20 cellular contexts compared by ENCODE assay signal in the genomic region with DNA sequence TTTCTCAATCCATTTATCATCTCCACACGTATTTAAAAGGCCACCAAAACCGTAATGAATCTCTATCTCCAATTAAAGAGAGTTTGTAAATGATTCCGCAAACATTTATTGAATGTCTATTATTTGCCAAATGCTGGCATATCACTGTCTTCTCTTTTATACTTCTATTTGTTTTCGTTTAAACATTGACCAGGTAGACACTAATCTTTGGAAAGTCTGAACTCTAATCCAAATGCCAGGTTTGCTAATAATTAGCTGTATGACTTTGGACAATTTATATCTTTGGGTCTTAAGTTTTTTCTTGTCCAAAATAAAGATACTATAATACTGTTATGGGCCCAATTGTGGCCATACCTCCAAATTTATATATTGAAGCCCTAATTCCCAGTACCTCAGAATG.
DNase-seq lines count a peak whose midpoint lies in the region; ATAC-seq, FAIRE-seq and TF ChIP-seq lines count a peak whose summit lies in the region.
"Had no signal": no experiment of that assay in that cellular context is flagged by ENCODE, and none has a peak within 500 bp of the region (broad histone marks: within the 10 kb centered on the region; RNA-seq: fewer than 3 reads in every experiment).

No MANE protein-coding gene starts in this region.

- no peak for ATAC-seq in A549
- ATAC-seq in left lobe of liver: peak; percentile 88
- ATAC-seq in right lobe of liver: peak; percentile 76 to 93 (median 85)
- no peak for ATAC-seq in GM19467 (IDR thresholded peaks at IDR 0.05; ENCODE audit: unreplicated experiment)
- ATAC-seq: CD8-positive, alpha-beta T cell had no signal

- no peaks in the 10 kb centered on the region for H3K27me3 ChIP-seq in right lobe of liver
- H3K27me3 ChIP-seq: BLaER1 had no signal

- H3K4me3 ChIP-seq in A549: no peak overlapping the region
- no peak overlapping the region for H3K4me3 ChIP-seq in right lobe of liver
- H3K4me3 ChIP-seq: BLaER1, HAP-1 had no signal

- no peak for TF ChIP-seq CTCF in A549 (IDR thresholded peaks at IDR 0.05)
- no peak for TF ChIP-seq CTCF in right lobe of liver (IDR thresholded peaks at IDR 0.05)

- FAIRE-seq in A549 (lab: Jason Lieb, UNC): no peak
- FAIRE-seq: G401.6, GM12892, GM19239, H54 had no signal

- peaks cover 4% of the 10 kb centered on the region; the same call in 1 of the 3 replicates for H3K4me1 ChIP-seq in A549
- peaks cover 0 to 14% (median 5%) of the 10 kb centered on the region in 4 donors for H3K4me1 ChIP-seq in right lobe of liver
- H3K4me1 ChIP-seq: BLaER1, HAP-1 had no signal

- POLR2A ChIA-PET in A549 (lab: Yijun Ruan, JAX): no interaction called here

- H3K27ac ChIP-seq in A549 (no peak overlapping the region), right lobe of liver (no peak overlapping the region)
- H3K27ac ChIP-seq: BLaER1, C4-2B had no signal

- H3K4me2 ChIP-seq in A549: peak overlapping the region; percentile 48
- H3K4me2 ChIP-seq: BLaER1 had no signal

- no peaks in the 10 kb centered on the region for H3K9me3 ChIP-seq in A549
- H3K9me3 ChIP-seq in right lobe of liver: no peaks in the 10 kb centered on the region
- H3K9me3 ChIP-seq: BLaER1, Caco-2, HAP-1 had no signal

- TF ChIP-seq EP300 in A549 (IDR thresholded peaks at IDR 0.05): no peak

- DNase-seq in A549 (ENCODE audit: low read depth in 1 of 2, low spot score in 1 of 2) (no peak), left lobe of liver (ENCODE audit: low spot score) (no peak), right lobe of liver (no peak), NCI-H128 (lab: John Stamatoyannopoulos, UW; ENCODE audit: unreplicated experiment) (no peak), NCI-H1092 treated with DMSO at 0.1 percent for 48 hours (lab: John Stamatoyannopoulos, UW) (no peak)
- DNase-seq: Caco-2; CD4-positive, CD25-positive, alpha-beta regulatory T cell; CD8-positive, alpha-beta T cell; DMS153; DND-41; GOT3; HFFc6 had no signal

- intact Hi-C loops in right lobe of liver (cut with DNase I): no loop called here

- no peak for TF ChIP-seq RAD21 in A549 (conservative IDR thresholded peaks at IDR 0.05 in 1 of 2, IDR thresholded peaks at IDR 0.05 in 1 of 2)

- TF ChIP-seq POLR2A in A549 (IDR thresholded peaks at IDR 0.05; ENCODE audit: low read length) (no peak), right lobe of liver (IDR thresholded peaks at IDR 0.05) (no peak)

- CTCF ChIA-PET in A549 (lab: Yijun Ruan, JAX): no interaction called here

- WGBS in A549 (ENCODE audit: missing lambda C conversion rate): 19% methylated on average over 4 of the region's 4 CpGs
- 26% methylated on average over 4 of the region's 4 CpGs for WGBS in right lobe of liver (ENCODE audit: insufficient coverage, low coverage, low lambda C conversion rate, missing lambda C conversion rate)

- no peaks in the 10 kb centered on the region for H3K36me3 ChIP-seq in right lobe of liver
- H3K36me3 ChIP-seq: BLaER1, HAP-1 had no signal

TF ChIP-seq in A549, 52 proteins besides CTCF, POLR2A, EP300 and RAD21:
- TF ChIP-seq PHF8 (IDR thresholded peaks at IDR 0.05; ENCODE audit: borderline replicate concordance, low read depth) (no peak), ZNF302 (CRISPR knock-in tag; IDR thresholded peaks at IDR 0.05) (no peak), SMC3 (IDR thresholded peaks at IDR 0.05) (no peak), GATA3 (IDR thresholded peaks at IDR 0.05; ENCODE audit: borderline replicate concordance) (no peak), HOXB13 (CRISPR knock-in tag; IDR thresholded peaks at IDR 0.05; ENCODE audit: low read depth) (no peak), HES2 (IDR thresholded peaks at IDR 0.05) (no peak), FOSB (CRISPR knock-in tag; IDR thresholded peaks at IDR 0.05) (no peak), JUNB (IDR thresholded peaks at IDR 0.05) (no peak), HMGXB4 (CRISPR knock-in tag; IDR thresholded peaks at IDR 0.05; ENCODE audit: borderline replicate concordance) (no peak), ESRRA (IDR thresholded peaks at IDR 0.05; ENCODE audit: borderline replicate concordance, low read length) (no peak), ZC3H11A (IDR thresholded peaks at IDR 0.05) (no peak), CHD2 (IDR thresholded peaks at IDR 0.05; ENCODE audit: low read length, partially characterized antibody) (no peak), FOXS1 (CRISPR knock-in tag; IDR thresholded peaks at IDR 0.05) (no peak), KDM1A (IDR thresholded peaks at IDR 0.05; ENCODE audit: low read depth) (no peak)

Comparison
In these comparisons a context has a peak if more than half of its experiments do, and no peak if none do; other contexts are left out.
1. ATAC-seq: peak in left lobe of liver (single experiment) and right lobe of liver (4 of 4); none in A549 (0 of 2) and GM19467 (single experiment).